ENCODE assay signal across 18 cellular contexts in the genomic region with DNA sequence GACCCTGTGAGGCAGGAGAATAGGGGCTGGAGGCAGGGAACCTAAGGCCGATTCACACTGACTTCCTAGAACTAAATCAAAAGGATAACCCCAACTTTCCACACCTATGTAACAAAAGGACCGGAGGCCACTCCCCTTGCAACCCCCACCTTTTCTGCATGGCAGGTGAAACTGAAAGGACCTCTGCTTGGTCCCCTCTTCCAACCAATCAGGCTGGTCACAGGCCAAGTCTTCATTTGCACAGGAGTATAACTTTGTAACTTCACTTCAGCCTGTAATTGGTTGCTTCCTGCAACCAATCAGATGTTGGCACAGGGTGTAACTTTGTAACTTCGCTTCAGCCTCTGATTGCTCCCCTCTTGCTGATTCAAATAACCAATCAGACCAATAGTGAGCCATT.
A peak's percentile ranks its signal among the peaks of the same experiment; 100 is the strongest.
DNase-seq lines count a peak whose midpoint lies in the region; ATAC-seq, FAIRE-seq and TF ChIP-seq lines count a peak whose summit lies in the region.
"Had no signal": no experiment of that assay in that cellular context is flagged by ENCODE, and none has a peak within 500 bp of the region (broad histone marks: within the 10 kb centered on the region; RNA-seq: fewer than 3 reads in every experiment).

No MANE protein-coding gene starts in this region.

- no peak overlapping the region for H3K9ac ChIP-seq in GM12878 (ENCODE audit: control insufficient read depth, insufficient read depth, low read length)

- CTCF ChIA-PET in activated CD8-positive, alpha-beta memory T cell treated with anti-CD3 and anti-CD28 coated beads, Interleukin-2, amount 10 ng/mL, durations not matched to agents 7 days and 5 days (lab: Charles Lee) = interaction anchor here (0.7 to 2.6 kb wide), 5 partner anchors 10 to 35 kb away, joined by 3 to 11 read pairs (median 4); no protein-coding TSS in a partner anchor
- CTCF ChIA-PET in T-cell (lab: Charles Lee) (no interaction called here), GM12878 (lab: Yijun Ruan, JAX) (no interaction called here)

- peaks cover 5 to 8% of the 10 kb centered on the region in 2 experiments; a peak in 3 of 4 replicates for H3K36me3 ChIP-seq in GM12878 (ENCODE audit: control insufficient read depth in 2 of 2, insufficient read depth in 2 of 2, low read length in 1 of 2)
- H3K36me3 ChIP-seq: right atrium auricular region had no signal

- H2AFZ ChIP-seq in GM12878 (ENCODE audit: control insufficient read depth, low read depth, low read length) = no peak overlapping the region
- H2AFZ ChIP-seq: hepatocyte had no signal

- peak; percentile 68 for DNase-seq in activated CD8-positive, alpha-beta memory T cell treated with anti-CD3 and anti-CD28 coated beads, Interleukin-2, amount 10 ng/mL, durations not matched to agents 7 days and 5 days
- no peak for DNase-seq in activated CD8-positive, alpha-beta memory T cell treated with anti-CD3 and anti-CD28 coated beads for 24 hours
- DNase-seq in T-cell (peak in 9 of 34 experiments; percentile 38 to 57 (median 47)), GM12878 (ENCODE audit: low read depth, low spot score) (no peak), sciatic nerve (ENCODE audit: low spot score) (no peak), dedifferentiated amniotic fluid mesenchymal stem cell (ENCODE audit: extremely low spot score) (no peak)
- no peak for DNase-seq in stimulated activated naive B cell treated with anti-CD40 and anti-IgM and Interleukin-4, amounts not matched to agents 10 μg/mL and 1 μg/mL and 100 μg/mL, for 72 hours
- DNase-seq: aorta, cortex of kidney, NCI-H2081, NCI-H748 treated with DMSO at 0.1 percent for 48 hours, nephron progenitor cell had no signal

- H3K27ac ChIP-seq in GM12878 (ENCODE audit: control insufficient read depth, insufficient read depth) = no peak overlapping the region
- H3K27ac ChIP-seq: right atrium auricular region, RWPE1 had no signal

- no peak for FAIRE-seq in GM12878 (lab: Jason Lieb, UNC)
- FAIRE-seq: A549 had no signal

- SMC1A ChIA-PET in GM12878 (lab: Charles Lee; ENCODE audit: uncharacterized antibody, unreplicated experiment) = no interaction called here

- RAD21 ChIA-PET in GM12878 (lab: Charles Lee; ENCODE audit: unreplicated experiment) = interaction anchor here (1.2 kb wide), 1 partner anchor 42 kb away, joined by 4 read pairs; no protein-coding TSS in a partner anchor

- peaks cover 27% of the 10 kb centered on the region for H3K36me3 Mint-ChIP-seq in activated CD8-positive, alpha-beta memory T cell treated with anti-CD3 and anti-CD28 coated beads, Interleukin-2, amount 10 ng/mL, durations not matched to agents 7 days and 5 days
- peaks cover 21% of the 10 kb centered on the region for H3K36me3 Mint-ChIP-seq in T-cell
- peaks cover 24 to 39% of the 10 kb centered on the region in 2 donors for H3K36me3 Mint-ChIP-seq in stimulated activated naive B cell treated with anti-CD40 and anti-IgM and Interleukin-4, amounts not matched to agents 10 μg/mL and 1 μg/mL and 100 μg/mL, for 72 hours

- H3K4me3 ChIP-seq in GM12878 = no peak overlapping the region
- H3K4me3 ChIP-seq: A549, hepatocyte, right atrium auricular region had no signal

- H4K20me1 ChIP-seq in GM12878 (ENCODE audit: control insufficient read depth, insufficient read depth) = no peaks in the 10 kb centered on the region

- 15% methylated on average over 3 of the region's 3 CpGs for WGBS in GM12878 (ENCODE audit: insufficient coverage, insufficient replicate concordance, low lambda C conversion rate, missing lambda C conversion rate)

- H3K4me2 ChIP-seq in GM12878 (ENCODE audit: control insufficient read depth, insufficient read depth) = no peak overlapping the region; the same call in 1 of the 2 replicates
- H3K4me2 ChIP-seq: A549, hepatocyte had no signal

- no peak for TF ChIP-seq CTCF in GM12878 (IDR thresholded peaks at IDR 0.05 in 2 of 3, conservative IDR thresholded peaks at IDR 0.05 in 1 of 3; ENCODE audit: control insufficient read depth in 2 of 3, extremely low read depth in 1 of 3, insufficient read depth in 1 of 3, low read depth in 3 of 3, low read length in 3 of 3)

- BruUV-seq in GM12878 (replicated peaks; lab: Mats Ljungman, UMichigan) = no TSS peak

- in situ Hi-C loops in GM12878 (cut with MboI) = no loop called here

- peaks cover 78% of the 10 kb centered on the region for H3K79me2 ChIP-seq in GM12878 (ENCODE audit: control insufficient read depth, insufficient read depth, low read length)

- TF ChIP-seq EP300 in GM12878 (IDR thresholded peaks at IDR 0.05; ENCODE audit: borderline replicate concordance in 1 of 2, control insufficient read depth in 1 of 2, low read depth in 2 of 2, low read length in 2 of 2) = no peak

- H3K27me3 ChIP-seq in GM12878 (replicated peaks in 1 of 2; ENCODE audit: control insufficient read depth in 2 of 2, insufficient read depth in 2 of 2, low read length in 1 of 2) = no peaks in the 10 kb centered on the region
- H3K27me3 ChIP-seq: hepatocyte, right atrium auricular region had no signal

- H3K4me1 Mint-ChIP-seq in activated CD8-positive, alpha-beta memory T cell treated with anti-CD3 and anti-CD28 coated beads, Interleukin-2, amount 10 ng/mL, durations not matched to agents 7 days and 5 days = peaks cover 83% of the 10 kb centered on the region
- peaks cover 94 to 97% (median 94%) of the 10 kb centered on the region in 3 donors for H3K4me1 Mint-ChIP-seq in T-cell
- H3K4me1 Mint-ChIP-seq in stimulated activated naive B cell treated with anti-CD40 and anti-IgM and Interleukin-4, amounts not matched to agents 10 μg/mL and 1 μg/mL and 100 μg/mL, for 72 hours = peaks cover 66 to 93% of the 10 kb centered on the region in 2 donors

- TF ChIP-seq RAD21 in GM12878 (IDR thresholded peaks at IDR 0.05; ENCODE audit: insufficient read depth, low read depth, low read length) = no peak

- H3K27me3 Mint-ChIP-seq in activated CD8-positive, alpha-beta memory T cell treated with anti-CD3 and anti-CD28 coated beads, Interleukin-2, amount 10 ng/mL, durations not matched to agents 7 days and 5 days = no peaks in the 10 kb centered on the region
- no peaks in the 10 kb centered on the region for H3K27me3 Mint-ChIP-seq in T-cell
- no peaks in the 10 kb centered on the region for H3K27me3 Mint-ChIP-seq in stimulated activated naive B cell treated with anti-CD40 and anti-IgM and Interleukin-4, amounts not matched to agents 10 μg/mL and 1 μg/mL and 100 μg/mL, for 72 hours

- POLR2A ChIA-PET in T-cell (lab: Charles Lee) = interaction anchor here (0.7 to 3.5 kb wide), 6 partner anchors 13 to 253 kb away, joined by 3 to 64 read pairs (median 4); partner anchors contain the start of genes CDNF (in 1 of the 2), HSPA14 (in 1 of the 2) and MSANTD7 (in 1 of the 2)
- POLR2A ChIA-PET in GM12878 (lab: Charles Lee) = interaction anchor here (1.5 kb wide), 1 partner anchor 10 kb away, joined by 3 read pairs; no protein-coding TSS in a partner anchor

- no peaks in the 10 kb centered on the region for H3K9me3 Mint-ChIP-seq in activated CD8-positive, alpha-beta memory T cell treated with anti-CD3 and anti-CD28 coated beads, Interleukin-2, amount 10 ng/mL, durations not matched to agents 7 days and 5 days (ENCODE audit: low read depth)
- no peaks in the 10 kb centered on the region for H3K9me3 Mint-ChIP-seq in T-cell
- no peaks in the 10 kb centered on the region for H3K9me3 Mint-ChIP-seq in stimulated activated naive B cell treated with anti-CD40 and anti-IgM and Interleukin-4, amounts not matched to agents 10 μg/mL and 1 μg/mL and 100 μg/mL, for 72 hours
- H3K9me3 Mint-ChIP-seq: nephron progenitor cell had no signal

- no peak for TF ChIP-seq POLR2A in GM12878 (IDR thresholded peaks at IDR 0.05; ENCODE audit: low read depth, low read length)

- intact Hi-C loops in GM12878 (cut with micrococcal nuclease; ENCODE audit: unreplicated experiment) (loop anchor here (5.0 kb wide), 1 partner anchor 63 kb away; no protein-coding TSS in a partner anchor), sciatic nerve (cut with DNase I) (no loop called here)

- no peaks in the 10 kb centered on the region; the same call in 2 of the 3 replicates for H3K9me3 ChIP-seq in GM12878 (replicated peaks; ENCODE audit: control insufficient read depth, insufficient read depth, low read length)
- H3K9me3 ChIP-seq: A549, right atrium auricular region had no signal

- H3K27ac Mint-ChIP-seq in activated CD8-positive, alpha-beta memory T cell treated with anti-CD3 and anti-CD28 coated beads, Interleukin-2, amount 10 ng/mL, durations not matched to agents 7 days and 5 days = peak overlapping the region; percentile 81
- H3K27ac Mint-ChIP-seq in T-cell = peak overlapping the region; percentile 92 to 99
- H3K27ac Mint-ChIP-seq in stimulated activated naive B cell treated with anti-CD40 and anti-IgM and Interleukin-4, amounts not matched to agents 10 μg/mL and 1 μg/mL and 100 μg/mL, for 72 hours = peak overlapping the region; percentile 69
- H3K27ac Mint-ChIP-seq: nephron progenitor cell had no signal

- peak; percentile 17 for ATAC-seq in activated CD8-positive, alpha-beta memory T cell treated with anti-CD3 and anti-CD28 coated beads, Interleukin-2, amount 10 ng/mL, durations not matched to agents 7 days and 5 days
- ATAC-seq in T-cell (replicated peaks in 1 of 4) = no peak
- ATAC-seq in GM12878 = peak; percentile 26
- ATAC-seq in stimulated activated naive B cell treated with anti-CD40 and anti-IgM and Interleukin-4, amounts not matched to agents 10 μg/mL and 1 μg/mL and 100 μg/mL, for 72 hours (replicated peaks) = no peak
- no peak for ATAC-seq in sciatic nerve
- no peak for ATAC-seq in GM21423 (IDR thresholded peaks at IDR 0.05; ENCODE audit: unreplicated experiment)
- ATAC-seq: A549, left lobe of liver had no signal

- no peak overlapping the region for H3K4me3 Mint-ChIP-seq in activated CD8-positive, alpha-beta memory T cell treated with anti-CD3 and anti-CD28 coated beads, Interleukin-2, amount 10 ng/mL, durations not matched to agents 7 days and 5 days
- peak overlapping the region in 2 of 3 donors; percentile 3 to 61 for H3K4me3 Mint-ChIP-seq in T-cell
- no peak overlapping the region for H3K4me3 Mint-ChIP-seq in stimulated activated naive B cell treated with anti-CD40 and anti-IgM and Interleukin-4, amounts not matched to agents 10 μg/mL and 1 μg/mL and 100 μg/mL, for 72 hours
- H3K4me3 Mint-ChIP-seq: nephron progenitor cell had no signal

- peaks cover 67% of the 10 kb centered on the region for H3K4me1 ChIP-seq in GM12878 (ENCODE audit: control insufficient read depth, insufficient read depth, low read length)

TF ChIP-seq in GM12878, 131 proteins besides CTCF, POLR2A, EP300 and RAD21 (continues in another document):
- no peak for TF ChIP-seq ZNF24 (IDR thresholded peaks at IDR 0.05)
- TF ChIP-seq TAF1 (IDR thresholded peaks at IDR 0.05; ENCODE audit: borderline replicate concordance, low read depth, low read length) = no peak
- TF ChIP-seq EED (IDR thresholded peaks at IDR 0.05; ENCODE audit: low read depth) = no peak
- TF ChIP-seq HDAC2 (IDR thresholded peaks at IDR 0.05) = no peak
- TF ChIP-seq CBX5 (IDR thresholded peaks at IDR 0.05; ENCODE audit: low read depth) = no peak

Comparison
In these comparisons a context has a peak if more than half of its experiments do, and no peak if none do; other contexts are left out.
1. ATAC-seq: peak in activated CD8-positive, alpha-beta memory T cell treated with anti-CD3 and anti-CD28 coated beads, Interleukin-2, amount 10 ng/mL, durations not matched to agents 7 days and 5 days (single experiment) and GM12878 (single experiment); none in T-cell (0 of 4), stimulated activated naive B cell treated with anti-CD40 and anti-IgM and Interleukin-4, amounts not matched to agents 10 μg/mL and 1 μg/mL and 100 μg/mL, for 72 hours (0 of 2), sciatic nerve (single experiment) and GM21423 (single experiment).
2. H3K4me3 Mint-ChIP-seq: peak in T-cell (2 of 3); none in activated CD8-positive, alpha-beta memory T cell treated with anti-CD3 and anti-CD28 coated beads, Interleukin-2, amount 10 ng/mL, durations not matched to agents 7 days and 5 days (single experiment) and stimulated activated naive B cell treated with anti-CD40 and anti-IgM and Interleukin-4, amounts not matched to agents 10 μg/mL and 1 μg/mL and 100 μg/mL, for 72 hours (0 of 2).
3. Peak in every context shown above with its lines, with median percentiles within 50 percentile points of each other: H3K27ac Mint-ChIP-seq.